Comparison of ENCODE assay signal across 24 cellular contexts in genomic region chr9:80185112-80185738, GRCh38.
"Had no signal": no experiment of that assay in that cellular context is flagged by ENCODE, and none has a peak within 500 bp of the region (broad histone marks: within the 10 kb centered on the region; RNA-seq: fewer than 3 reads in every experiment).

No MANE protein-coding gene starts in this region.

- H3K9ac ChIP-seq: neural progenitor cell had no signal

- DNase-seq: naive B cell; natural killer cell; nucleus accumbens; retina; right lobe of liver; sigmoid colon; small intestine; stimulated activated CD4-positive, alpha-beta T cell treated with anti-CD3 and anti-CD28 coated beads, Interleukin-15, amount 100 ng/mL, for 24 hours; stimulated activated CD4-positive, alpha-beta T cell treated with anti-CD3 and anti-CD28 coated beads, Interleukin-2, amount 100 ng/mL, for 24 hours; stimulated activated CD4-positive, alpha-beta T cell treated with anti-CD3 and anti-CD28 coated beads, Interleukin-2, amount 100 ng/mL, for 48 hours; stimulated activated CD4-positive, alpha-beta T cell treated with anti-CD3 and anti-CD28 coated beads, Interleukin-4, amount 100 ng/mL, for 24 hours; stimulated activated naive B cell treated with anti-CD40 and anti-IgM and Interleukin-4, amounts not matched to agents 10 μg/mL and 1 μg/mL and 100 μg/mL, for 72 hours; stimulated activated naive CD4-positive, alpha-beta T cell treated with Interleukin-2 at 50 U/mL for 16 hours; stomach; tibial artery; transverse colon; upper lobe of right lung; uterus had no signal

- H3K4me2 ChIP-seq: neural progenitor cell had no signal

- H3K9me3 ChIP-seq: neutrophil, pancreas, prostate gland, right lobe of liver, upper lobe of right lung, uterus had no signal

- H3K27ac ChIP-seq: neural progenitor cell, neutrophil, pancreas, prostate gland, right atrium auricular region, right lobe of liver, sigmoid colon, stomach, tibial artery, transverse colon, upper lobe of right lung, uterus had no signal

- H3K27me3 ChIP-seq: neural progenitor cell, neutrophil, pancreas, right atrium auricular region, right lobe of liver, sigmoid colon, stomach, tibial artery, transverse colon, upper lobe of right lung, uterus had no signal

- H3K36me3 ChIP-seq: neural progenitor cell, neutrophil, pancreas, prostate gland, right atrium auricular region, right lobe of liver, sigmoid colon, stomach, tibial artery, transverse colon, upper lobe of right lung, uterus had no signal

- H3K4me1 ChIP-seq: neural progenitor cell, pancreas, prostate gland, right atrium auricular region, right lobe of liver, sigmoid colon, stomach, tibial artery, transverse colon, upper lobe of right lung, uterus had no signal

- H2AFZ ChIP-seq: neural progenitor cell had no signal

- ATAC-seq: natural killer cell; pancreas; right lobe of liver; stimulated activated effector memory CD8-positive, alpha-beta T cell treated with anti-CD3 and anti-CD28 coated beads, Interleukin-12 subunit alpha, Interleukin-12 subunit beta, amount 100 ng/mL, for 72 hours; stimulated activated naive B cell treated with anti-CD40 and anti-IgM and Interleukin-4, amounts not matched to agents 10 μg/mL and 1 μg/mL and 100 μg/mL, for 72 hours; upper lobe of right lung had no signal

- FAIRE-seq: pancreas, small intestine had no signal

- H3K4me3 ChIP-seq: neural progenitor cell, pancreas, prostate gland, right atrium auricular region, right lobe of liver, sigmoid colon, stomach, tibial artery, transverse colon, upper lobe of right lung, uterus had no signal
